In genomic region chr20:1204547-1204946, GRCh38 we compare ENCODE assay signal across 2 cellular contexts.
A peak's percentile ranks its signal among the peaks of the same experiment; 100 is the strongest.
TF ChIP-seq lines count a peak whose summit lies in the region.

No MANE protein-coding gene starts in this region.

TF ChIP-seq in GM23338, 12 proteins besides CTCF, POLR2A, EP300 and RAD21:
- TF ChIP-seq POLR2AphosphoS5 (IDR thresholded peaks at IDR 0.05; ENCODE audit: low read depth) (no peak), ZNF114 (CRISPR knock-in tag; IDR thresholded peaks at IDR 0.05) (no peak), CREB1 (CRISPR knock-in tag; IDR thresholded peaks at IDR 0.05; ENCODE audit: low read depth) (no peak), EZH2 (IDR thresholded peaks at IDR 0.05; ENCODE audit: low read depth, unreplicated experiment) (no peak), NANOG (IDR thresholded peaks at IDR 0.05; ENCODE audit: borderline replicate concordance) (no peak), REST (IDR thresholded peaks at IDR 0.05; ENCODE audit: unreplicated experiment) (no peak), STAT1 (IDR thresholded peaks at IDR 0.05; ENCODE audit: unreplicated experiment) (no peak), JUNB (IDR thresholded peaks at IDR 0.05; ENCODE audit: unreplicated experiment) (no peak), ZNF462 (CRISPR knock-in tag; IDR thresholded peaks at IDR 0.05) (no peak), ZNF331 (CRISPR knock-in tag; IDR thresholded peaks at IDR 0.05; ENCODE audit: low read depth) (no peak)
TF ChIP-seq in GM23338: peak in this region for 0.

TF ChIP-seq in K562, 482 proteins besides CTCF, POLR2A, EP300 and RAD21:
- TF ChIP-seq, protein P1, sequence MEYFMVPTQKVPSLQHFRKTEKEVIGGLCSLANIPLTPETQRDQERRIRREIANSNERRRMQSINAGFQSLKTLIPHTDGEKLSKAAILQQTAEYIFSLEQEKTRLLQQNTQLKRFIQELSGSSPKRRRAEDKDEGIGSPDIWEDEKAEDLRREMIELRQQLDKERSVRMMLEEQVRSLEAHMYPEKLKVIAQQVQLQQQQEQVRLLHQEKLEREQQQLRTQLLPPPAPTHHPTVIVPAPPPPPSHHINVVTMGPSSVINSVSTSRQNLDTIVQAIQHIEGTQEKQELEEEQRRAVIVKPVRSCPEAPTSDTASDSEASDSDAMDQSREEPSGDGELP (CRISPR knock-in tag; IDR thresholded peaks at IDR 0.05; ENCODE audit: borderline replicate concordance): peak; percentile 52; the same call in 1 of the 2 replicates
- no peak for TF ChIP-seq SLC30A9 (CRISPR knock-in tag; IDR thresholded peaks at IDR 0.05)
- TF ChIP-seq RBM22 (IDR thresholded peaks at IDR 0.05; ENCODE audit: low read depth, low read length, poor library complexity, severe bottlenecking): no peak
- TF ChIP-seq ELF4 (CRISPR knock-in tag; IDR thresholded peaks at IDR 0.05): no peak
- TF ChIP-seq, protein P2, sequence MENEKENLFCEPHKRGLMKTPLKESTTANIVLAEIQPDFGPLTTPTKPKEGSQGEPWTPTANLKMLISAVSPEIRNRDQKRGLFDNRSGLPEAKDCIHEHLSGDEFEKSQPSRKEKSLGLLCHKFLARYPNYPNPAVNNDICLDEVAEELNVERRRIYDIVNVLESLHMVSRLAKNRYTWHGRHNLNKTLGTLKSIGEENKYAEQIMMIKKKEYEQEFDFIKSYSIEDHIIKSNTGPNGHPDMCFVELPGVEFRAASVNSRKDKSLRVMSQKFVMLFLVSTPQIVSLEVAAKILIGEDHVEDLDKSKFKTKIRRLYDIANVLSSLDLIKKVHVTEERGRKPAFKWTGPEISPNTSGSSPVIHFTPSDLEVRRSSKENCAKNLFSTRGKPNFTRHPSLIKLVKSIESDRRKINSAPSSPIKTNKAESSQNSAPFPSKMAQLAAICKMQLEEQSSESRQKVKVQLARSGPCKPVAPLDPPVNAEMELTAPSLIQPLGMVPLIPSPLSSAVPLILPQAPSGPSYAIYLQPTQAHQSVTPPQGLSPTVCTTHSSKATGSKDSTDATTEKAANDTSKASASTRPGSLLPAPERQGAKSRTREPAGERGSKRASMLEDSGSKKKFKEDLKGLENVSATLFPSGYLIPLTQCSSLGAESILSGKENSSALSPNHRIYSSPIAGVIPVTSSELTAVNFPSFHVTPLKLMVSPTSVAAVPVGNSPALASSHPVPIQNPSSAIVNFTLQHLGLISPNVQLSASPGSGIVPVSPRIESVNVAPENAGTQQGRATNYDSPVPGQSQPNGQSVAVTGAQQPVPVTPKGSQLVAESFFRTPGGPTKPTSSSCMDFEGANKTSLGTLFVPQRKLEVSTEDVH (IDR thresholded peaks at IDR 0.05; ENCODE audit: low read depth, partially characterized antibody): no peak
- peak; percentile 62 for TF ChIP-seq RFX1 (IDR thresholded peaks at IDR 0.05)
